Comparison of ENCODE assay signal across 1 cellular context in the genomic region with DNA sequence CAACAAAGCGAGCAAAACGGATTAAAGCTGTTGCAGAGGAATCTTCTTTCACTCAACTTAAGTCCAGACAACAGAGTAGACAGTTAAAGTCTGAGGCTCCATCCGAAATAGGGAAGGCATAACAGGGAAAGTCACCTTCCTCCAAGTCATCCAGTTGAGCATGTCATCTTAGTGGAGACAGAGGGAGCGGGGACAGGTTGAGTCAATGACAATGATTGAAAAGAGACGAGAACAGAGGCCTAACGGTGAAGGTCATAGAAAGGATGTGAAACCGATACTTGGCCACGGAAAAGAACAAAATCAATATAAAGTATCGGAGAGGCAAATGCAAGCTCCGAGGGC.
TF ChIP-seq lines count a peak whose summit lies in the region.

No MANE protein-coding gene starts in this region.

TF ChIP-seq in WTC11, 78 proteins besides CTCF, POLR2A, EP300 and RAD21 (continued from another document):
- TF ChIP-seq, protein P1, sequence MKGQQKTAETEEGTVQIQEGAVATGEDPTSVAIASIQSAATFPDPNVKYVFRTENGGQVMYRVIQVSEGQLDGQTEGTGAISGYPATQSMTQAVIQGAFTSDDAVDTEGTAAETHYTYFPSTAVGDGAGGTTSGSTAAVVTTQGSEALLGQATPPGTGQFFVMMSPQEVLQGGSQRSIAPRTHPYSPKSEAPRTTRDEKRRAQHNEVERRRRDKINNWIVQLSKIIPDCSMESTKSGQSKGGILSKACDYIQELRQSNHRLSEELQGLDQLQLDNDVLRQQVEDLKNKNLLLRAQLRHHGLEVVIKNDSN (CRISPR knock-in tag; IDR thresholded peaks at IDR 0.05) = no peak
- TF ChIP-seq, protein P2, sequence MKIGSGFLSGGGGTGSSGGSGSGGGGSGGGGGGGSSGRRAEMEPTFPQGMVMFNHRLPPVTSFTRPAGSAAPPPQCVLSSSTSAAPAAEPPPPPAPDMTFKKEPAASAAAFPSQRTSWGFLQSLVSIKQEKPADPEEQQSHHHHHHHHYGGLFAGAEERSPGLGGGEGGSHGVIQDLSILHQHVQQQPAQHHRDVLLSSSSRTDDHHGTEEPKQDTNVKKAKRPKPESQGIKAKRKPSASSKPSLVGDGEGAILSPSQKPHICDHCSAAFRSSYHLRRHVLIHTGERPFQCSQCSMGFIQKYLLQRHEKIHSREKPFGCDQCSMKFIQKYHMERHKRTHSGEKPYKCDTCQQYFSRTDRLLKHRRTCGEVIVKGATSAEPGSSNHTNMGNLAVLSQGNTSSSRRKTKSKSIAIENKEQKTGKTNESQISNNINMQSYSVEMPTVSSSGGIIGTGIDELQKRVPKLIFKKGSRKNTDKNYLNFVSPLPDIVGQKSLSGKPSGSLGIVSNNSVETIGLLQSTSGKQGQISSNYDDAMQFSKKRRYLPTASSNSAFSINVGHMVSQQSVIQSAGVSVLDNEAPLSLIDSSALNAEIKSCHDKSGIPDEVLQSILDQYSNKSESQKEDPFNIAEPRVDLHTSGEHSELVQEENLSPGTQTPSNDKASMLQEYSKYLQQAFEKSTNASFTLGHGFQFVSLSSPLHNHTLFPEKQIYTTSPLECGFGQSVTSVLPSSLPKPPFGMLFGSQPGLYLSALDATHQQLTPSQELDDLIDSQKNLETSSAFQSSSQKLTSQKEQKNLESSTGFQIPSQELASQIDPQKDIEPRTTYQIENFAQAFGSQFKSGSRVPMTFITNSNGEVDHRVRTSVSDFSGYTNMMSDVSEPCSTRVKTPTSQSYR (CRISPR knock-in tag; IDR thresholded peaks at IDR 0.05) = no peak
- TF ChIP-seq NFE2L1 (CRISPR knock-in tag; IDR thresholded peaks at IDR 0.05) (no peak), ZNF121 (CRISPR knock-in tag; IDR thresholded peaks at IDR 0.05) (no peak), ZNF416 (CRISPR knock-in tag; IDR thresholded peaks at IDR 0.05) (no peak), ETV6 (CRISPR knock-in tag; IDR thresholded peaks at IDR 0.05) (no peak), ZBTB21 (CRISPR knock-in tag; IDR thresholded peaks at IDR 0.05; ENCODE audit: borderline replicate concordance) (no peak)
- TF ChIP-seq, protein P3, sequence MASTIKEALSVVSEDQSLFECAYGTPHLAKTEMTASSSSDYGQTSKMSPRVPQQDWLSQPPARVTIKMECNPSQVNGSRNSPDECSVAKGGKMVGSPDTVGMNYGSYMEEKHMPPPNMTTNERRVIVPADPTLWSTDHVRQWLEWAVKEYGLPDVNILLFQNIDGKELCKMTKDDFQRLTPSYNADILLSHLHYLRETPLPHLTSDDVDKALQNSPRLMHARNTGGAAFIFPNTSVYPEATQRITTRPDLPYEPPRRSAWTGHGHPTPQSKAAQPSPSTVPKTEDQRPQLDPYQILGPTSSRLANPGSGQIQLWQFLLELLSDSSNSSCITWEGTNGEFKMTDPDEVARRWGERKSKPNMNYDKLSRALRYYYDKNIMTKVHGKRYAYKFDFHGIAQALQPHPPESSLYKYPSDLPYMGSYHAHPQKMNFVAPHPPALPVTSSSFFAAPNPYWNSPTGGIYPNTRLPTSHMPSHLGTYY (CRISPR knock-in tag; IDR thresholded peaks at IDR 0.05) = no peak
- TF ChIP-seq, protein P4, sequence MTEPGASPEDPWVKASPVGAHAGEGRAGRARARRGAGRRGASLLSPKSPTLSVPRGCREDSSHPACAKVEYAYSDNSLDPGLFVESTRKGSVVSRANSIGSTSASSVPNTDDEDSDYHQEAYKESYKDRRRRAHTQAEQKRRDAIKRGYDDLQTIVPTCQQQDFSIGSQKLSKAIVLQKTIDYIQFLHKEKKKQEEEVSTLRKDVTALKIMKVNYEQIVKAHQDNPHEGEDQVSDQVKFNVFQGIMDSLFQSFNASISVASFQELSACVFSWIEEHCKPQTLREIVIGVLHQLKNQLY (CRISPR knock-in tag; IDR thresholded peaks at IDR 0.05) = no peak
- TF ChIP-seq, protein P5, sequence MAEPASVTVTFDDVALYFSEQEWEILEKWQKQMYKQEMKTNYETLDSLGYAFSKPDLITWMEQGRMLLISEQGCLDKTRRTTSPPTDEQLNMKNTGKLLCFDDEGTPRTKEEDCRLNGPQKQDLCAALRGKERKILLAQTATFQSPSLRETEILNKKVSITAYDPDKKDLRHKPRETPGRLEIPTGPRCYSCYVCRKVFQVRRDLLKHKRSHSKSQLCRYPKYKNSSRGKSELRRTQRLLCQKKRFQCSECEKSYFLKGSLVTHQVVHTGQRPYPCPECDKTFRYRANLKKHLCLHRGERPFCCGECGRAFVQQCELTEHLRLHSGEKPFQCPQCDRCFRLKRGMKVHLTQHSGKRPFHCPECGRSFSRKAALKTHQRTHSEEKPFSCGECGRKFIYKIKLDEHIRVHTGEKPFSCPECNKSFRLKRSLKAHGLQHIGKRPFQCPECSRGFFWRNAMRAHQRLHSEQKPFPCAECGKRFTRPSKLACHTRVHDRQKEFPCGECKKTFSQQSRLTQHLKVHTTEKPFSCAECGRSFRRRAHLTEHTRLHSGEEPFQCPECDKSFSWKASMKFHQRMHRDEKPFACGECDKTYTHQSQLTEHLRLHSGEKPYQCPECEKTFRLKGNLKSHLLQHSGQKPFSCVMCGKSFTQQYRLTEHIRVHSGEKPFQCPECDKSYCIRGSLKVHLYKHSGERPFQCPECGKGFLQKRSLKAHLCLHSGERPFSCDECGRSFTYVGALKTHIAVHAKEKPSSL (CRISPR knock-in tag; conservative IDR thresholded peaks at IDR 0.05) = no peak
